Comparison of ENCODE assay signal across 3 cellular contexts in the genomic region with DNA sequence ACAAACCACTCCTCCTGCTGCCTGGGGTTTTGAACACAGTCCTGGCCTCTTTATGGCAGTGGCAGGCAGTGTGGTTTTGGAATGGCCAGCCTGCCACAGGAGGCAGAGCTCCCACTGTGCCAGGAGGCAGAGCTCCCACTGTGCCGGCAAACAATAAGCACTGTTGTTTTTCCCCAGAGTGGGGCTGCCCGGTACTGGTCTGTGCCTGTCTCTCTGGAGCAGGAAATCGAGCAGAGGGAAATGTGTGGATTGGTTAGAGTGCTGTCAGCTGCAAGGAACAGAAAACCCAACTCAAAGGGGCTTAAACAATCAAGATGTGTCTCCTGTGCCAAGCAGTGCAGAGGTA. TPM values are rescaled to one million over a fixed set of nuclear protein-coding genes. Genes with fewer than 3 reads are reported as not detected.
"Had no signal": no experiment of that assay in that cellular context is flagged by ENCODE, and none has a peak within 500 bp of the region (broad histone marks: within the 10 kb centered on the region; RNA-seq: fewer than 3 reads in every experiment).

No MANE protein-coding gene starts in this region.

RNA-seq across cellular contexts. Expression of a gene that starts 15.2 kb away (rescaled TPM):
- total RNA-seq: myocyte, neural crest cell, smooth muscle cell had no signal
